ENCODE assay signal across 1 cellular context in genomic region chr10:97138174-97138573, GRCh38.
TF ChIP-seq lines count a peak whose summit lies in the region.

No MANE protein-coding gene starts in this region.

TF ChIP-seq in GM23338, 12 proteins besides CTCF, POLR2A, EP300 and RAD21 (continued from another document):
- TF ChIP-seq ZNF462 (CRISPR knock-in tag; IDR thresholded peaks at IDR 0.05): no peak
- no peak for TF ChIP-seq EZH2 (IDR thresholded peaks at IDR 0.05; ENCODE audit: low read depth, unreplicated experiment)
- TF ChIP-seq ZNF331 (CRISPR knock-in tag; IDR thresholded peaks at IDR 0.05; ENCODE audit: low read depth): no peak
